27 cellular contexts compared by ENCODE assay signal in genomic region chr6:149918151-149918905, GRCh38. TPM values are rescaled to one million over a fixed set of nuclear protein-coding genes. Genes with fewer than 3 reads are reported as not detected.
"Had no signal": no experiment of that assay in that cellular context is flagged by ENCODE, and none has a peak within 500 bp of the region (broad histone marks: within the 10 kb centered on the region; RNA-seq: fewer than 3 reads in every experiment).

No MANE protein-coding gene starts in this region.

- H3K4me1 ChIP-seq: parathyroid adenoma had no signal

- H3K9ac ChIP-seq: parathyroid adenoma, SK-N-SH had no signal

- H3K4me3 Mint-ChIP-seq: activated CD4-positive, alpha-beta T cell treated with anti-CD3 and anti-CD28 coated beads, Interleukin-2, amount 10 ng/mL, durations not matched to agents 7 days and 5 days; activated CD8-positive, alpha-beta T cell treated with anti-CD3 and anti-CD28 coated beads, Interleukin-2, amount 10 ng/mL, durations not matched to agents 7 days and 5 days; activated naive CD4-positive, alpha-beta T cell treated with anti-CD3 and anti-CD28 coated beads, Interleukin-2, amount 50 U/mL, for 24 hours; brain; memory B cell; nephron had no signal

- ATAC-seq: activated CD4-positive, CD25-positive, alpha-beta regulatory T cell treated with anti-CD3 and anti-CD28 coated beads, Interleukin-2, amount 50 U/mL, for 24 hours; activated CD8-positive, alpha-beta T cell treated with anti-CD3 and anti-CD28 coated beads, Interleukin-2, amount 10 ng/mL, durations not matched to agents 7 days and 5 days; gastrocnemius medialis; left cardiac atrium; sciatic nerve had no signal

- H3K9me3 Mint-ChIP-seq: activated CD4-positive, alpha-beta T cell treated with anti-CD3 and anti-CD28 coated beads, Interleukin-2, amount 10 ng/mL, durations not matched to agents 7 days and 5 days; activated naive CD4-positive, alpha-beta T cell treated with anti-CD3 and anti-CD28 coated beads, Interleukin-2, amount 50 U/mL, for 24 hours; memory B cell; nephron had no signal

- DNase-seq: activated CD8-positive, alpha-beta T cell treated with anti-CD3 and anti-CD28 coated beads, Interleukin-2, amount 10 ng/mL, durations not matched to agents 7 days and 5 days; activated gamma-delta T cell treated with Interleukin-2 at 50 U/mL for 16 hours; anterior cingulate cortex; caudate nucleus; esophagus squamous epithelium; gastrocnemius medialis; hypothalamus; left cardiac atrium; SK-N-SH; small intestine; stimulated activated CD4-positive, alpha-beta T cell treated with anti-CD3 and anti-CD28 coated beads, Interleukin-15, amount 100 ng/mL, for 24 hours; stimulated activated naive CD4-positive, alpha-beta T cell; T-helper 2 cell; upper lobe of left lung had no signal

- FAIRE-seq: colon, small intestine had no signal

- H3K9me3 ChIP-seq: esophagus squamous epithelium, gastrocnemius medialis, SK-N-SH, thoracic aorta, upper lobe of left lung had no signal

- H3K27ac ChIP-seq: esophagus squamous epithelium, gastrocnemius medialis, parathyroid adenoma, thoracic aorta, upper lobe of left lung had no signal

- H3K4me3 ChIP-seq: esophagus squamous epithelium, gastrocnemius medialis, thoracic aorta, upper lobe of left lung had no signal

- H3K36me3 ChIP-seq: gastrocnemius medialis, thoracic aorta, upper lobe of left lung had no signal

- H3K36me3 Mint-ChIP-seq: activated naive CD4-positive, alpha-beta T cell treated with anti-CD3 and anti-CD28 coated beads, Interleukin-2, amount 50 U/mL, for 24 hours; brain; memory B cell had no signal

- H3K27ac Mint-ChIP-seq: activated CD4-positive, alpha-beta T cell treated with anti-CD3 and anti-CD28 coated beads, Interleukin-2, amount 10 ng/mL, durations not matched to agents 7 days and 5 days; activated CD8-positive, alpha-beta T cell treated with anti-CD3 and anti-CD28 coated beads, Interleukin-2, amount 10 ng/mL, durations not matched to agents 7 days and 5 days; activated naive CD4-positive, alpha-beta T cell treated with anti-CD3 and anti-CD28 coated beads, Interleukin-2, amount 50 U/mL, for 24 hours; brain; memory B cell; nephron had no signal

RNA-seq across cellular contexts. Expression of gene RAET1G, which starts 4.6 kb away (rescaled TPM):
- total RNA-seq: activated CD4-positive, alpha-beta T cell treated with anti-CD3 and anti-CD28 coated beads, Interleukin-2, amount 10 ng/mL, durations not matched to agents 7 days and 5 days; activated CD8-positive, alpha-beta T cell treated with anti-CD3 and anti-CD28 coated beads, Interleukin-2, amount 10 ng/mL, durations not matched to agents 7 days and 5 days; liver; mononuclear cell; myocyte; thoracic aorta had no signal
- polyA plus RNA-seq: liver had no signal

RNA-seq across cellular contexts. Expression of gene RAET1E, which starts 20.4 kb away (rescaled TPM):
- total RNA-seq: activated CD4-positive, alpha-beta T cell treated with anti-CD3 and anti-CD28 coated beads, Interleukin-2, amount 10 ng/mL, durations not matched to agents 7 days and 5 days; activated CD8-positive, alpha-beta T cell treated with anti-CD3 and anti-CD28 coated beads, Interleukin-2, amount 10 ng/mL, durations not matched to agents 7 days and 5 days; liver; mononuclear cell; thoracic aorta had no signal
- polyA plus RNA-seq: liver had no signal

RNA-seq across cellular contexts. Expression of gene ULBP1, which starts 45.4 kb away (rescaled TPM):
- total RNA-seq: sciatic nerve had no signal
